2 cellular contexts compared by ENCODE assay signal in genomic region chrX:47158131-47158530, GRCh38.
TF ChIP-seq lines count a peak whose summit lies in the region.

No MANE protein-coding gene starts in this region.

TF ChIP-seq in HCT116, 20 proteins besides CTCF, POLR2A, EP300 and RAD21:
- no peak for TF ChIP-seq MAX (IDR thresholded peaks at IDR 0.05)
- no peak for TF ChIP-seq CEBPB (IDR thresholded peaks at IDR 0.05; ENCODE audit: low read depth)
- TF ChIP-seq CBX3 (IDR thresholded peaks at IDR 0.05; ENCODE audit: low read depth) = no peak
- no peak for TF ChIP-seq SIN3A (IDR thresholded peaks at IDR 0.05; ENCODE audit: low read depth)
- no peak for TF ChIP-seq REST (IDR thresholded peaks at IDR 0.05; ENCODE audit: low read depth)
- no peak for TF ChIP-seq ZNF274 (IDR thresholded peaks at IDR 0.05; ENCODE audit: low read depth, low read length)
- no peak for TF ChIP-seq TCF7L2 (IDR thresholded peaks at IDR 0.05; ENCODE audit: borderline replicate concordance, extremely low read depth, insufficient read depth, insufficient read length)
- no peak for TF ChIP-seq EGR1 (IDR thresholded peaks at IDR 0.05; ENCODE audit: low read depth)
- no peak for TF ChIP-seq EZH2 (IDR thresholded peaks at IDR 0.05)
- no peak for TF ChIP-seq POLR2AphosphoS5 (IDR thresholded peaks at IDR 0.05; ENCODE audit: low read depth, low read length)
- TF ChIP-seq SRF (IDR thresholded peaks at IDR 0.05; ENCODE audit: low read depth) = no peak
- no peak for TF ChIP-seq ZFX (IDR thresholded peaks at IDR 0.05)
- no peak for TF ChIP-seq EZH2phosphoT487 (IDR thresholded peaks at IDR 0.05; ENCODE audit: borderline replicate concordance)
- no peak for TF ChIP-seq ZBTB33 (IDR thresholded peaks at IDR 0.05; ENCODE audit: extremely low read depth, insufficient replicate concordance, low read length)
- no peak for TF ChIP-seq ELF1 (IDR thresholded peaks at IDR 0.05; ENCODE audit: borderline replicate concordance, low read depth)
- no peak for TF ChIP-seq ATF3 (IDR thresholded peaks at IDR 0.05)
- TF ChIP-seq SP1 (IDR thresholded peaks at IDR 0.05; ENCODE audit: low read depth) = no peak
- TF ChIP-seq FOSL1 (IDR thresholded peaks at IDR 0.05; ENCODE audit: low read depth) = no peak
- no peak for TF ChIP-seq YY1 (IDR thresholded peaks at IDR 0.05; ENCODE audit: extremely low read depth, insufficient replicate concordance, low read depth, low read length)

TF ChIP-seq in H1, 55 proteins besides CTCF, POLR2A, EP300 and RAD21:
- TF ChIP-seq JUND (IDR thresholded peaks at IDR 0.05; ENCODE audit: low read length) (no peak), PHF8 (conservative IDR thresholded peaks at IDR 0.05; ENCODE audit: low read depth, low read length) (no peak), NRF1 (IDR thresholded peaks at IDR 0.05; ENCODE audit: low read depth, low read length) (no peak), BCL11A (IDR thresholded peaks at IDR 0.05; ENCODE audit: low read depth in 2 of 2, low read length in 2 of 2) (no peak), KDM4A (IDR thresholded peaks at IDR 0.05; ENCODE audit: low read depth, low read length, severe bottlenecking) (no peak)
